ENCODE assay signal across 8 cellular contexts in the genomic region with DNA sequence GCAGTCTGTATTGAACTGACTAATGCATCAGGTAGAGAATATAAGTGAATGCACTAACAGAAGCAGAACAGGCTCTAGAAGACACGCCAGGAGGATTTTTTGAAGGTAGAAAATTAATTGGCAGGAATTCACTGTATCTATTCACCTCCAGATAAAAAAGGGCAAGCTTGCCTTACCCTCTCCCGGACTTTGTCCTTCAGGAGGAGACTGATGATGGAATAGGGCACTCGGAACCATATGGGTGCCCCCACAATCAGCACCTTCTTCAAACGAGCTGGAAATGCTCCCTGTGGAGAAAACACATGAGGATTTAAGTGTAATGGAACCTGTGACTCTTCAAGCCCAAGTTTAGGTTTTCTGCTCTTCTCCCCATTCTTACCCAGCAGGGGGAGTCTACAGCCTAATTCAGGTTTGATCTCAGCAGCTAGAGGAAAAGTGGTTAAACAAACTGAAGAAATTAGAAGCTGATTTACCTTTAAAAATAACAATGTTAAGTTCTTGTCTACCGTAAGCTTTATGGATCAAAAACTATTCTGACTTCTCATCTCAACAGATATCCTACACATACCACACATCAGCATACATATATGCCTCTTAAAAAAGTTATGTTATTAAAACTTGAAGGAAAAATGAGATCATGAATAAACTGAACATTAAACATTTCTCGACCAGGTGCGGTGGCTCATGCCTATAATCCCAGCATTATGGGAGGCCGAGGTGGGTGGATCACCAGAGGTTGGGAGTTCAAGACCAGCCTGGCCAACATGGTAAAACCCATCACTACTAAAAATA. TPM values are rescaled to one million over a fixed set of nuclear protein-coding genes. Genes with fewer than 3 reads are reported as not detected.
A peak's percentile ranks its signal among the peaks of the same experiment; 100 is the strongest.
DNase-seq lines count a peak whose midpoint lies in the region; ATAC-seq and TF ChIP-seq lines count a peak whose summit lies in the region.

No MANE protein-coding gene starts in this region.

- H3K36me3 Mint-ChIP-seq in endothelial cell (ENCODE audit: low read depth, unreplicated experiment): peaks cover 26% of the 10 kb centered on the region
- peaks cover 21% of the 10 kb centered on the region for H3K36me3 Mint-ChIP-seq in progenitor cell of endocrine pancreas (ENCODE audit: insufficient read depth)

- no peaks in the 10 kb centered on the region for H3K9me3 ChIP-seq in MG63

- H3K36me3 ChIP-seq in MG63: peaks cover 43% of the 10 kb centered on the region

- H3K4me3 Mint-ChIP-seq in endothelial cell (ENCODE audit: unreplicated experiment) (no peak overlapping the region), progenitor cell of endocrine pancreas (ENCODE audit: low read depth) (no peak overlapping the region)

- ATAC-seq in HG03460 (IDR thresholded peaks at IDR 0.05; ENCODE audit: unreplicated experiment): no peak
- ATAC-seq in HG03469 (IDR thresholded peaks at IDR 0.05; ENCODE audit: unreplicated experiment): no peak

- H3K9me3 Mint-ChIP-seq in endothelial cell (ENCODE audit: unreplicated experiment) (peaks cover 4% of the 10 kb centered on the region), progenitor cell of endocrine pancreas (ENCODE audit: low read depth) (peaks cover 4% of the 10 kb centered on the region)

- TF ChIP-seq CTCF in GM12873 (IDR thresholded peaks at IDR 0.05; ENCODE audit: insufficient read depth, low read depth, low read length, missing control alignments) (peak; percentile 56), endothelial cell (IDR thresholded peaks at IDR 0.05; ENCODE audit: unreplicated experiment) (no peak), progenitor cell of endocrine pancreas (IDR thresholded peaks at IDR 0.05; ENCODE audit: unreplicated experiment) (peak; percentile 56)

- H3K27ac Mint-ChIP-seq in endothelial cell (ENCODE audit: unreplicated experiment) (no peak overlapping the region), progenitor cell of endocrine pancreas (peak overlapping the region; percentile 27)

- H3K27me3 ChIP-seq in MG63: no peaks in the 10 kb centered on the region

- H3K4me3 ChIP-seq in MG63: no peak overlapping the region

- peak; percentile 25 for DNase-seq in Ammon's horn (ENCODE audit: low spot score)
- peak; percentile 67 for DNase-seq in RKO (ENCODE audit: low spot score)
- DNase-seq in endothelial cell (ENCODE audit: low spot score): peak; percentile 6
- DNase-seq in progenitor cell of endocrine pancreas (ENCODE audit: low spot score, unreplicated experiment): no peak
- no peak for DNase-seq in MG63

- H3K4me1 Mint-ChIP-seq in endothelial cell (ENCODE audit: unreplicated experiment): peaks cover 4% of the 10 kb centered on the region
- H3K4me1 Mint-ChIP-seq in progenitor cell of endocrine pancreas (ENCODE audit: low read depth): no peaks in the 10 kb centered on the region

- H3K27me3 Mint-ChIP-seq in endothelial cell (ENCODE audit: unreplicated experiment) (peaks cover 3% of the 10 kb centered on the region), progenitor cell of endocrine pancreas (no peaks in the 10 kb centered on the region)

RNA-seq across cellular contexts. Expression of a gene that starts 57.4 kb away (rescaled TPM):
- total RNA-seq in endothelial cell (ENCODE audit: unreplicated experiment) (67.3 TPM), progenitor cell of endocrine pancreas (91.8 and 96.4 TPM in 2 replicates)
- total RNA-seq in MG63 (2014; rRNA removed; shearing (Covaris generic); ENCODE audit: low replicate concordance): 18.0 and 21.4 TPM in 2 replicates

Comparison
In these comparisons a context has a peak if more than half of its experiments do, and no peak if none do; other contexts are left out.
1. DNase-seq: peak in Ammon's horn (single experiment), RKO (single experiment) and endothelial cell (single experiment); none in progenitor cell of endocrine pancreas (single experiment) and MG63 (single experiment).